20 cellular contexts compared by ENCODE assay signal in the genomic region with DNA sequence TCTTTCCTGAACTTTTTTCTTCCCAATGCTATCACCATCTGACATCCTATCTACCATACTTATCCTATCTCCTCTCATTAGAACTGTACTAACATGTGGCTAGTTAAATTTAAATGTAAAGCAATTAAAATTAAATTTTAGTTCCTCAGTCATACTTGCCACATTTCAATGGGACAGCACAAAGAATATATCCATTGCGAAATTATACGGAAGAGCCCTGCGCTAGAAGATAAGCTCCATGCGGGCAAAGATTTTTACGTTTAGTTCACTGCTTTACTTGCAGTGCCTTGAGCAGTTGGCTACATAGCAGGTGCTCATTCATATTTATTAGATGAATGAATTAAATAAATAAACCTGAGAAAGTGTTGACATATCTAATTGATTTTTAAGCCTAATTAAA.
"Had no signal": no experiment of that assay in that cellular context is flagged by ENCODE, and none has a peak within 500 bp of the region (broad histone marks: within the 10 kb centered on the region; RNA-seq: fewer than 3 reads in every experiment).

No MANE protein-coding gene starts in this region.

- DNase-seq: Kasumi-1, MM.1S, NCI-H1092 treated with DMSO at 0.1 percent for 48 hours, NCI-H1436, NCI-H187, NCI-H2029, NCI-H2081 treated with DMSO at 0.1 percent for 48 hours, NCI-H2171, NCI-H226, NCI-H446, NCI-H510A, NCI-H524 treated with DMSO at 0.1 percent for 48 hours, NCI-H69, NCI-H774, RPMI8226, SHP77, SK-N-SH, SW 1271 had no signal

- FAIRE-seq: HTR-8/SVneo, RCC 7860 had no signal
